In genomic region chr22:22418163-22418549, GRCh38 we compare ENCODE assay signal across 28 cellular contexts.
"Had no signal": no experiment of that assay in that cellular context is flagged by ENCODE, and none has a peak within 500 bp of the region (broad histone marks: within the 10 kb centered on the region; RNA-seq: fewer than 3 reads in every experiment).

No MANE protein-coding gene starts in this region.

- H3K9me3 ChIP-seq: suprapubic skin, testis, thoracic aorta, thyroid gland, tibial artery, tibial nerve, transverse colon, upper lobe of left lung, upper lobe of right lung, uterus, vagina had no signal

- H3K36me3 Mint-ChIP-seq: stimulated activated effector memory CD8-positive, alpha-beta T cell treated with anti-CD3 and anti-CD28 coated beads, Interleukin-12 subunit alpha, Interleukin-12 subunit beta, amount 100 ng/mL, for 72 hours; stimulated activated memory B cell treated with anti-CD40 and anti-IgM and Interleukin-4, amounts not matched to agents 10 μg/mL and 1 μg/mL and 100 μg/mL, for 72 hours; stimulated activated naive B cell treated with anti-CD40 and anti-IgM and Interleukin-4, amounts not matched to agents 10 μg/mL and 1 μg/mL and 100 μg/mL, for 72 hours; type B pancreatic cell had no signal

- DNase-seq: stimulated activated CD4-positive, alpha-beta T cell treated with anti-CD3 and anti-CD28 coated beads, Interleukin-2, amount 100 ng/mL, for 48 hours; stimulated activated CD4-positive, alpha-beta T cell treated with anti-CD3 and anti-CD28 coated beads, Interleukin-4, amount 100 ng/mL, for 1 hour; stimulated activated CD4-positive, alpha-beta T cell treated with anti-CD3 and anti-CD28 coated beads, Interleukin-4, amount 100 ng/mL, for 24 hours; stimulated activated CD4-positive, alpha-beta T cell treated with anti-CD3 and anti-CD28 coated beads, Interleukin-4, amount 100 ng/mL, for 4 hours; stimulated activated CD8-positive, alpha-beta memory T cell treated with anti-CD3 and anti-CD28 coated beads, Interleukin-4, amount 100 ng/mL, for 48 hours; stimulated activated naive B cell treated with anti-CD40 and anti-IgM and Interleukin-4, amounts not matched to agents 10 μg/mL and 1 μg/mL and 100 μg/mL, for 72 hours; stimulated activated naive CD4-positive, alpha-beta T cell; stimulated activated naive CD4-positive, alpha-beta T cell treated with Interleukin-2 at 50 U/mL for 16 hours; stimulated activated naive CD8-positive, alpha-beta T cell treated with anti-CD3 and anti-CD28 coated beads, Interleukin-15, amount 100 ng/mL, for 72 hours; stimulated activated naive CD8-positive, alpha-beta T cell treated with anti-CD3 and anti-CD28 coated beads, Interleukin-15, Interleukin-2, amounts not matched to agents 100 U/mL and 50 U/mL, for 24 hours; stomach; substantia nigra; testis; thyroid gland; tibial artery; transverse colon; trophoblast cell; upper lobe of left lung; upper lobe of right lung; uterus had no signal

- H3K4me1 Mint-ChIP-seq: stimulated activated effector memory CD8-positive, alpha-beta T cell treated with anti-CD3 and anti-CD28 coated beads, Interleukin-12 subunit alpha, Interleukin-12 subunit beta, amount 100 ng/mL, for 72 hours had no signal

- H3K4me3 ChIP-seq: stomach, suprapubic skin, testis, thoracic aorta, thyroid gland, tibial artery, tibial nerve, transverse colon, upper lobe of left lung, upper lobe of right lung, uterus, vagina had no signal

- H3K27ac ChIP-seq: stomach, suprapubic skin, testis, thoracic aorta, thyroid gland, tibial artery, tibial nerve, transverse colon, upper lobe of left lung, upper lobe of right lung, uterus, vagina had no signal

- H3K4me1 ChIP-seq: stomach, suprapubic skin, testis, thyroid gland, tibial artery, tibial nerve, transverse colon, upper lobe of left lung, upper lobe of right lung, uterus, vagina had no signal

- ATAC-seq: stimulated activated effector memory CD8-positive, alpha-beta T cell treated with anti-CD3 and anti-CD28 coated beads, Interleukin-12 subunit alpha, Interleukin-12 subunit beta, amount 100 ng/mL, for 72 hours; stimulated activated memory B cell treated with anti-CD40 and anti-IgM and Interleukin-4, amounts not matched to agents 10 μg/mL and 1 μg/mL and 100 μg/mL, for 72 hours; stimulated activated naive B cell treated with anti-CD40 and anti-IgM and Interleukin-4, amounts not matched to agents 10 μg/mL and 1 μg/mL and 100 μg/mL, for 72 hours; stimulated activated naive CD8-positive, alpha-beta T cell treated with anti-CD3 and anti-CD28 coated beads, Interleukin-15, amount 100 ng/mL, for 72 hours; stimulated activated naive CD8-positive, alpha-beta T cell treated with anti-CD3 and anti-CD28 coated beads, Interleukin-15, Interleukin-2, amounts not matched to agents 100 U/mL and 50 U/mL, for 24 hours; upper lobe of right lung had no signal

- H3K4me3 Mint-ChIP-seq: stimulated activated effector memory CD8-positive, alpha-beta T cell treated with anti-CD3 and anti-CD28 coated beads, Interleukin-12 subunit alpha, Interleukin-12 subunit beta, amount 100 ng/mL, for 72 hours; stimulated activated memory B cell treated with anti-CD40 and anti-IgM and Interleukin-4, amounts not matched to agents 10 μg/mL and 1 μg/mL and 100 μg/mL, for 72 hours; stimulated activated naive B cell treated with anti-CD40 and anti-IgM and Interleukin-4, amounts not matched to agents 10 μg/mL and 1 μg/mL and 100 μg/mL, for 72 hours; stimulated activated naive CD8-positive, alpha-beta T cell treated with anti-CD3 and anti-CD28 coated beads, Interleukin-15, amount 100 ng/mL, for 72 hours; stimulated activated naive CD8-positive, alpha-beta T cell treated with anti-CD3 and anti-CD28 coated beads, Interleukin-15, Interleukin-2, amounts not matched to agents 100 ng/mL and 50 ng/mL, for 24 hours; type B pancreatic cell had no signal

- H3K9me3 Mint-ChIP-seq: stimulated activated effector memory CD8-positive, alpha-beta T cell treated with anti-CD3 and anti-CD28 coated beads, Interleukin-12 subunit alpha, Interleukin-12 subunit beta, amount 100 ng/mL, for 72 hours; stimulated activated memory B cell treated with anti-CD40 and anti-IgM and Interleukin-4, amounts not matched to agents 10 μg/mL and 1 μg/mL and 100 μg/mL, for 72 hours; stimulated activated naive B cell treated with anti-CD40 and anti-IgM and Interleukin-4, amounts not matched to agents 10 μg/mL and 1 μg/mL and 100 μg/mL, for 72 hours; stimulated activated naive CD8-positive, alpha-beta T cell treated with anti-CD3 and anti-CD28 coated beads, Interleukin-15, amount 100 ng/mL, for 72 hours; stimulated activated naive CD8-positive, alpha-beta T cell treated with anti-CD3 and anti-CD28 coated beads, Interleukin-15, Interleukin-2, amounts not matched to agents 100 ng/mL and 50 ng/mL, for 24 hours; type B pancreatic cell had no signal

- H3K27me3 ChIP-seq: testis, thyroid gland, upper lobe of left lung, uterus, vagina had no signal

- H3K27ac Mint-ChIP-seq: stimulated activated effector memory CD8-positive, alpha-beta T cell treated with anti-CD3 and anti-CD28 coated beads, Interleukin-12 subunit alpha, Interleukin-12 subunit beta, amount 100 ng/mL, for 72 hours; stimulated activated memory B cell treated with anti-CD40 and anti-IgM and Interleukin-4, amounts not matched to agents 10 μg/mL and 1 μg/mL and 100 μg/mL, for 72 hours; stimulated activated naive B cell treated with anti-CD40 and anti-IgM and Interleukin-4, amounts not matched to agents 10 μg/mL and 1 μg/mL and 100 μg/mL, for 72 hours; stimulated activated naive CD8-positive, alpha-beta T cell treated with anti-CD3 and anti-CD28 coated beads, Interleukin-15, amount 100 ng/mL, for 72 hours; stimulated activated naive CD8-positive, alpha-beta T cell treated with anti-CD3 and anti-CD28 coated beads, Interleukin-15, Interleukin-2, amounts not matched to agents 100 ng/mL and 50 ng/mL, for 24 hours; type B pancreatic cell had no signal

- H3K27me3 Mint-ChIP-seq: stimulated activated naive B cell treated with anti-CD40 and anti-IgM and Interleukin-4, amounts not matched to agents 10 μg/mL and 1 μg/mL and 100 μg/mL, for 72 hours had no signal

- H3K36me3 ChIP-seq: stomach, suprapubic skin, thoracic aorta, thyroid gland, tibial artery, tibial nerve, transverse colon, upper lobe of left lung, upper lobe of right lung, uterus, vagina had no signal
